Comparison of ENCODE assay signal across 1 cellular context in genomic region chr2:176960736-176961135, GRCh38.
TF ChIP-seq lines count a peak whose summit lies in the region.

No MANE protein-coding gene starts in this region.

TF ChIP-seq in HepG2, 621 proteins besides CTCF, POLR2A, EP300 and RAD21:
- peak; percentile 82 for TF ChIP-seq RAD51 (IDR thresholded peaks at IDR 0.05; ENCODE audit: borderline replicate concordance)
- TF ChIP-seq, protein P1, sequence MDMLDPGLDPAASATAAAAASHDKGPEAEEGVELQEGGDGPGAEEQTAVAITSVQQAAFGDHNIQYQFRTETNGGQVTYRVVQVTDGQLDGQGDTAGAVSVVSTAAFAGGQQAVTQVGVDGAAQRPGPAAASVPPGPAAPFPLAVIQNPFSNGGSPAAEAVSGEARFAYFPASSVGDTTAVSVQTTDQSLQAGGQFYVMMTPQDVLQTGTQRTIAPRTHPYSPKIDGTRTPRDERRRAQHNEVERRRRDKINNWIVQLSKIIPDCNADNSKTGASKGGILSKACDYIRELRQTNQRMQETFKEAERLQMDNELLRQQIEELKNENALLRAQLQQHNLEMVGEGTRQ (IDR thresholded peaks at IDR 0.05; ENCODE audit: low read depth, low read length), result peak; percentile 81
- TF ChIP-seq, protein P1 (CRISPR knock-in tag; IDR thresholded peaks at IDR 0.05; ENCODE audit: borderline replicate concordance), result no peak
- no peak for TF ChIP-seq SOX13 (IDR thresholded peaks at IDR 0.05)
- no peak for TF ChIP-seq SOX13 (CRISPR knock-in tag; conservative IDR thresholded peaks at IDR 0.05 in 1 of 2, IDR thresholded peaks at IDR 0.05 in 1 of 2)
